25 cellular contexts compared by ENCODE assay signal in the genomic region with DNA sequence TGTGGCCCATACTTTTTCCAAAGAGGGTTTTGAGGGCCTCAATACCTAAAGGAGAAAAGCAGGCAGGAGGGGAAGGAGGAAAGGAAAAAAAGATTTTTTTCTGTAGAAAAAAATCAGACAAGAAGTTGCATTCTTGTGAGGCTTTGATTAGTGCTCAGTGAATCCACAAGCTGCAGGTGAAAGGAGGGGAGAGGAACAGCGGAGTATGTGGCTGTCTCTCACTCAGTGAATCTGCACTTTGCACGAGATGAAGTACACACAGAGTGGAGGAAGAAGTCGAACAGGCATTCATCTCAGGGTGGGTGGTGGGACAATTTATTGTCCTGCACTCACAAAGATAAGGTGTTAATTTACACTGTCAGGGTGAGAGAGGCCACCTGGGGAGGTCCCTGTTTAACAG. TPM values are rescaled to one million over a fixed set of nuclear protein-coding genes. Genes with fewer than 3 reads are reported as not detected.
"Had no signal": no experiment of that assay in that cellular context is flagged by ENCODE, and none has a peak within 500 bp of the region (broad histone marks: within the 10 kb centered on the region; RNA-seq: fewer than 3 reads in every experiment).

No MANE protein-coding gene starts in this region.

- H3K27ac ChIP-seq: brain microvascular endothelial cell, gastrocnemius medialis, lower lobe of right lung, psoas muscle, right atrium auricular region, tibial artery had no signal

- H3K36me3 Mint-ChIP-seq: activated CD8-positive, alpha-beta memory T cell treated with anti-CD3 and anti-CD28 coated beads, Interleukin-2, amount 10 ng/mL, durations not matched to agents 7 days and 5 days; activated naive CD4-positive, alpha-beta T cell treated with anti-CD3 and anti-CD28 coated beads, Interleukin-2, amount 50 U/mL, for 72 hours; naive B cell had no signal

- H3K4me3 Mint-ChIP-seq: activated CD4-positive, alpha-beta memory T cell treated with anti-CD3 and anti-CD28 coated beads, Interleukin-2, amount 10 ng/mL, durations not matched to agents 7 days and 5 days; activated CD8-positive, alpha-beta memory T cell treated with anti-CD3 and anti-CD28 coated beads, Interleukin-2, amount 10 ng/mL, durations not matched to agents 7 days and 5 days; activated T-helper 1 cell treated with anti-CD3 and anti-CD28 coated beads, Interleukin-12 subunit alpha, Interleukin-12 subunit beta, Interleukin-2, Interleukin-4 antibody, amounts not matched to agents 30 ng/mL and 10 ng/mL and 1 ng/mL, durations not matched to agents 14 hours and 24 hours and 36 hours; naive B cell; stimulated activated naive CD8-positive, alpha-beta T cell treated with anti-CD3 and anti-CD28 coated beads, Interleukin-15, Interleukin-2, amounts not matched to agents 100 ng/mL and 50 ng/mL, for 24 hours had no signal

- H3K4me3 ChIP-seq: gastrocnemius medialis, lower lobe of right lung, psoas muscle, right atrium auricular region, tibial artery had no signal

- H3K36me3 ChIP-seq: brain microvascular endothelial cell, gastrocnemius medialis, lower lobe of right lung, right atrium auricular region, tibial artery had no signal

- H3K27me3 Mint-ChIP-seq: activated CD4-positive, alpha-beta memory T cell treated with anti-CD3 and anti-CD28 coated beads, Interleukin-2, amount 10 ng/mL, durations not matched to agents 7 days and 5 days; activated CD8-positive, alpha-beta memory T cell treated with anti-CD3 and anti-CD28 coated beads, Interleukin-2, amount 10 ng/mL, durations not matched to agents 7 days and 5 days; stimulated activated naive CD8-positive, alpha-beta T cell treated with anti-CD3 and anti-CD28 coated beads, Interleukin-15, Interleukin-2, amounts not matched to agents 100 ng/mL and 50 ng/mL, for 24 hours had no signal

- H3K27ac Mint-ChIP-seq: activated CD4-positive, alpha-beta memory T cell treated with anti-CD3 and anti-CD28 coated beads, Interleukin-2, amount 10 ng/mL, durations not matched to agents 7 days and 5 days; activated CD8-positive, alpha-beta memory T cell treated with anti-CD3 and anti-CD28 coated beads, Interleukin-2, amount 10 ng/mL, durations not matched to agents 7 days and 5 days; activated T-helper 1 cell treated with anti-CD3 and anti-CD28 coated beads, Interleukin-12 subunit alpha, Interleukin-12 subunit beta, Interleukin-2, Interleukin-4 antibody, amounts not matched to agents 30 ng/mL and 10 ng/mL and 1 ng/mL, durations not matched to agents 14 hours and 24 hours and 36 hours; stimulated activated naive CD8-positive, alpha-beta T cell treated with anti-CD3 and anti-CD28 coated beads, Interleukin-15, Interleukin-2, amounts not matched to agents 100 ng/mL and 50 ng/mL, for 24 hours had no signal

- DNase-seq: activated CD4-positive, alpha-beta memory T cell treated with anti-CD3 and anti-CD28 coated beads, Interleukin-2, amount 10 ng/mL, durations not matched to agents 7 days and 5 days; activated CD8-positive, alpha-beta memory T cell treated with anti-CD3 and anti-CD28 coated beads, Interleukin-2, amount 10 ng/mL, durations not matched to agents 7 days and 5 days; aorta; brain microvascular endothelial cell; caudate nucleus; dermis blood vessel endothelial cell; effector CD8-positive, alpha-beta T cell; gastrocnemius medialis; head of caudate nucleus; hypothalamus; left colon; lower lobe of right lung; naive B cell; psoas muscle; SK-N-SH; stimulated activated CD4-positive, alpha-beta T cell treated with anti-CD3 and anti-CD28 coated beads, Interleukin-4, amount 100 ng/mL, for 4 hours; substantia nigra; T-helper 9 cell; tibial artery had no signal

- ATAC-seq: activated CD8-positive, alpha-beta memory T cell treated with anti-CD3 and anti-CD28 coated beads, Interleukin-2, amount 10 ng/mL, durations not matched to agents 7 days and 5 days; activated naive CD4-positive, alpha-beta T cell treated with anti-CD3 and anti-CD28 coated beads, Interleukin-2, amount 50 U/mL, for 72 hours; esophagus mucosa; gastrocnemius medialis; left colon; lower lobe of right lung; psoas muscle had no signal

- H3K9me3 Mint-ChIP-seq: activated CD4-positive, alpha-beta memory T cell treated with anti-CD3 and anti-CD28 coated beads, Interleukin-2, amount 10 ng/mL, durations not matched to agents 7 days and 5 days; activated naive CD4-positive, alpha-beta T cell treated with anti-CD3 and anti-CD28 coated beads, Interleukin-2, amount 50 U/mL, for 72 hours; activated T-helper 1 cell treated with anti-CD3 and anti-CD28 coated beads, Interleukin-12 subunit alpha, Interleukin-12 subunit beta, Interleukin-2, Interleukin-4 antibody, amounts not matched to agents 30 ng/mL and 10 ng/mL and 1 ng/mL, durations not matched to agents 14 hours and 24 hours and 36 hours; stimulated activated naive CD8-positive, alpha-beta T cell treated with anti-CD3 and anti-CD28 coated beads, Interleukin-15, Interleukin-2, amounts not matched to agents 100 ng/mL and 50 ng/mL, for 24 hours had no signal

- H3K9me3 ChIP-seq: gastrocnemius medialis, lower lobe of right lung, SK-N-SH, tibial artery had no signal

- H3K4me1 ChIP-seq: gastrocnemius medialis, psoas muscle had no signal

- H3K27me3 ChIP-seq: brain microvascular endothelial cell, gastrocnemius medialis, right atrium auricular region, tibial artery had no signal

RNA-seq across cellular contexts. Expression of gene VIPR2, which starts 48.9 kb away (rescaled TPM):
- total RNA-seq: dermis blood vessel endothelial cell, endothelial cell of umbilical vein had no signal
